1 cellular context compared by ENCODE assay signal in genomic region chr3:114226313-114226712, GRCh38.
TF ChIP-seq lines count a peak whose summit lies in the region.

No MANE protein-coding gene starts in this region.

TF ChIP-seq in GM23338, 12 proteins besides CTCF, POLR2A, EP300 and RAD21:
- no peak for TF ChIP-seq REST (IDR thresholded peaks at IDR 0.05; ENCODE audit: unreplicated experiment)
- TF ChIP-seq ZNF331 (CRISPR knock-in tag; IDR thresholded peaks at IDR 0.05; ENCODE audit: low read depth): no peak
- TF ChIP-seq ETS1 (IDR thresholded peaks at IDR 0.05): no peak
- no peak for TF ChIP-seq ZNF114 (CRISPR knock-in tag; IDR thresholded peaks at IDR 0.05)
- TF ChIP-seq ZNF462 (CRISPR knock-in tag; IDR thresholded peaks at IDR 0.05): no peak
- TF ChIP-seq JUNB (IDR thresholded peaks at IDR 0.05; ENCODE audit: unreplicated experiment): no peak
- no peak for TF ChIP-seq STAT1 (IDR thresholded peaks at IDR 0.05; ENCODE audit: unreplicated experiment)
- TF ChIP-seq POLR2AphosphoS5 (IDR thresholded peaks at IDR 0.05; ENCODE audit: low read depth): no peak
- no peak for TF ChIP-seq EZH2phosphoT487 (IDR thresholded peaks at IDR 0.05; ENCODE audit: unreplicated experiment)
- no peak for TF ChIP-seq EZH2 (IDR thresholded peaks at IDR 0.05; ENCODE audit: low read depth, unreplicated experiment)
- no peak for TF ChIP-seq NANOG (IDR thresholded peaks at IDR 0.05; ENCODE audit: borderline replicate concordance)
- TF ChIP-seq CREB1 (CRISPR knock-in tag; IDR thresholded peaks at IDR 0.05; ENCODE audit: low read depth): no peak
TF ChIP-seq in GM23338: peak in this region for 0.
